ENCODE assay signal across 1 cellular context in the genomic region with DNA sequence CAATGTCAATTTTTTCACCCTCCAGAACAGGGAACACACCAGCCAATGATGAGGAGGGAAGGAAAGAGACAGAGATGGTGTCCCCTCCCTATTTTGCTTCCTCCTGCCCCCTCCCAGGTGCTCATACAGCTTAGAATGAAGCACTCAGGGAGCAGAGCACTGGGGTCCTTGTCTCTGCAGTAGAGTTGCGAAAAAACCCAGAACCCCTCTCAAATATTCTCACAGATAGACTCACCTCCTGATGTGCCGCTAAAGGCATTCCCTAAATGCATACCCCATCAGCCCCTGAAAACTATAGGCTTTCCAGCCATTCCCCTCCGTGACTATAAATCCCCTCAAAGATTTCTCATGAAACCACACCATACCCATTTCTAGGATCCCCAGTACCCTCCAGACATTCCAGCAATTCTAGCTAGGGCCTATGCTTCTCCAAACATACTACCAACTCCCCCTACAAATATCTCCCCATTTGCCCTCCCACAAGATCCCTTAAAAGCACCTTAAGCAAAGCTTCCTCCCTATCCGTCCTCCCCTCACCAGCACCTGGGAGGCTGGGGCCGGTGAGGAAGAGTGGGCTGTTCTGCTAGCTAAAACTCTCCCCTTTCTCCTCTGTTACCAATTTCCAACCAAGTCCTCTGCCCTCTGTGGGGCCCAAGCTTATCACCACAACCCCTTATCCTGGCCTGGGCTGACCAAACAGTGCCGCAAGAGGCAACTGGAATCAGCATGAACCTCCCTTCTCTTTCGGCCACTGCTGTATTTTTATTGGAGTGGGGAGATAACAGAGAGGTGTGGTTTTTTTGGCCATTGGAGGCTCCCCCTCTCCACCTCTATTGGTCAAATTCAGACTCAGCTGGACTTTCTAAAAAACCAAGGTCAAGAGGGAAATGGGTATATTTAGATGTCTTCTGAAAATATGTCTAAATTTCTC.
TF ChIP-seq lines count a peak whose summit lies in the region.

No MANE protein-coding gene starts in this region.

TF ChIP-seq in K562, 482 proteins besides CTCF, POLR2A, EP300 and RAD21 (continued from another document and continues in another):
- TF ChIP-seq HMG20B (CRISPR knock-in tag; IDR thresholded peaks at IDR 0.05) = no peak
- TF ChIP-seq, protein P1, sequence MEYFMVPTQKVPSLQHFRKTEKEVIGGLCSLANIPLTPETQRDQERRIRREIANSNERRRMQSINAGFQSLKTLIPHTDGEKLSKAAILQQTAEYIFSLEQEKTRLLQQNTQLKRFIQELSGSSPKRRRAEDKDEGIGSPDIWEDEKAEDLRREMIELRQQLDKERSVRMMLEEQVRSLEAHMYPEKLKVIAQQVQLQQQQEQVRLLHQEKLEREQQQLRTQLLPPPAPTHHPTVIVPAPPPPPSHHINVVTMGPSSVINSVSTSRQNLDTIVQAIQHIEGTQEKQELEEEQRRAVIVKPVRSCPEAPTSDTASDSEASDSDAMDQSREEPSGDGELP (CRISPR knock-in tag; IDR thresholded peaks at IDR 0.05; ENCODE audit: borderline replicate concordance) = peak; percentile 64
- TF ChIP-seq ARNT (IDR thresholded peaks at IDR 0.05) = no peak
- peak in 1 of 2 experiments; percentile 43; a peak in 1 of 4 replicates for TF ChIP-seq RCOR1 (IDR thresholded peaks at IDR 0.05; ENCODE audit: borderline replicate concordance in 1 of 2, low read depth in 2 of 2, low read length in 2 of 2)
- TF ChIP-seq ZNF699 (CRISPR knock-in tag; IDR thresholded peaks at IDR 0.05; ENCODE audit: insufficient replicate concordance) = no peak
- 0 out of 2 replicates have a peak, but pooled peaks have one; percentile 19 for TF ChIP-seq KLF16 (IDR thresholded peaks at IDR 0.05)
- no peak for TF ChIP-seq NR3C1 (CRISPR knock-in tag; IDR thresholded peaks at IDR 0.05)
- no peak for TF ChIP-seq BDP1 (IDR thresholded peaks at IDR 0.05; ENCODE audit: insufficient read depth, insufficient read length)
- TF ChIP-seq TCFL5 (CRISPR knock-in tag; conservative IDR thresholded peaks at IDR 0.05) = no peak
- TF ChIP-seq ZEB2 (IDR thresholded peaks at IDR 0.05) = no peak
- no peak for TF ChIP-seq FOXA1 (IDR thresholded peaks at IDR 0.05; ENCODE audit: borderline replicate concordance)
- no peak for TF ChIP-seq SP2 (IDR thresholded peaks at IDR 0.05; ENCODE audit: extremely low read depth, low read depth, low read length, poor library complexity, severe bottlenecking)
- no peak for TF ChIP-seq FOXK2 (conservative IDR thresholded peaks at IDR 0.05 in 1 of 2, IDR thresholded peaks at IDR 0.05 in 1 of 2; ENCODE audit: low read depth in 2 of 2)
- no peak for TF ChIP-seq EWSR1 (IDR thresholded peaks at IDR 0.05; ENCODE audit: borderline replicate concordance, low read depth, partially characterized antibody)
- no peak for TF ChIP-seq FOS (IDR thresholded peaks at IDR 0.05; ENCODE audit: extremely low read depth, insufficient read length)
- no peak for TF ChIP-seq TGIF2 (CRISPR knock-in tag; IDR thresholded peaks at IDR 0.05)
- TF ChIP-seq, protein P2, sequence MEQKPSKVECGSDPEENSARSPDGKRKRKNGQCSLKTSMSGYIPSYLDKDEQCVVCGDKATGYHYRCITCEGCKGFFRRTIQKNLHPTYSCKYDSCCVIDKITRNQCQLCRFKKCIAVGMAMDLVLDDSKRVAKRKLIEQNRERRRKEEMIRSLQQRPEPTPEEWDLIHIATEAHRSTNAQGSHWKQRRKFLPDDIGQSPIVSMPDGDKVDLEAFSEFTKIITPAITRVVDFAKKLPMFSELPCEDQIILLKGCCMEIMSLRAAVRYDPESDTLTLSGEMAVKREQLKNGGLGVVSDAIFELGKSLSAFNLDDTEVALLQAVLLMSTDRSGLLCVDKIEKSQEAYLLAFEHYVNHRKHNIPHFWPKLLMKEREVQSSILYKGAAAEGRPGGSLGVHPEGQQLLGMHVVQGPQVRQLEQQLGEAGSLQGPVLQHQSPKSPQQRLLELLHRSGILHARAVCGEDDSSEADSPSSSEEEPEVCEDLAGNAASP (IDR thresholded peaks at IDR 0.05) = no peak
- TF ChIP-seq ZNF232 (CRISPR knock-in tag; IDR thresholded peaks at IDR 0.05) = no peak
- TF ChIP-seq, protein P3, sequence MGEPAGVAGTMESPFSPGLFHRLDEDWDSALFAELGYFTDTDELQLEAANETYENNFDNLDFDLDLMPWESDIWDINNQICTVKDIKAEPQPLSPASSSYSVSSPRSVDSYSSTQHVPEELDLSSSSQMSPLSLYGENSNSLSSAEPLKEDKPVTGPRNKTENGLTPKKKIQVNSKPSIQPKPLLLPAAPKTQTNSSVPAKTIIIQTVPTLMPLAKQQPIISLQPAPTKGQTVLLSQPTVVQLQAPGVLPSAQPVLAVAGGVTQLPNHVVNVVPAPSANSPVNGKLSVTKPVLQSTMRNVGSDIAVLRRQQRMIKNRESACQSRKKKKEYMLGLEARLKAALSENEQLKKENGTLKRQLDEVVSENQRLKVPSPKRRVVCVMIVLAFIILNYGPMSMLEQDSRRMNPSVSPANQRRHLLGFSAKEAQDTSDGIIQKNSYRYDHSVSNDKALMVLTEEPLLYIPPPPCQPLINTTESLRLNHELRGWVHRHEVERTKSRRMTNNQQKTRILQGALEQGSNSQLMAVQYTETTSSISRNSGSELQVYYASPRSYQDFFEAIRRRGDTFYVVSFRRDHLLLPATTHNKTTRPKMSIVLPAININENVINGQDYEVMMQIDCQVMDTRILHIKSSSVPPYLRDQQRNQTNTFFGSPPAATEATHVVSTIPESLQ (CRISPR knock-in tag; IDR thresholded peaks at IDR 0.05) = no peak
- TF ChIP-seq SNIP1 (IDR thresholded peaks at IDR 0.05; ENCODE audit: low read depth) = no peak
- TF ChIP-seq, protein P4, sequence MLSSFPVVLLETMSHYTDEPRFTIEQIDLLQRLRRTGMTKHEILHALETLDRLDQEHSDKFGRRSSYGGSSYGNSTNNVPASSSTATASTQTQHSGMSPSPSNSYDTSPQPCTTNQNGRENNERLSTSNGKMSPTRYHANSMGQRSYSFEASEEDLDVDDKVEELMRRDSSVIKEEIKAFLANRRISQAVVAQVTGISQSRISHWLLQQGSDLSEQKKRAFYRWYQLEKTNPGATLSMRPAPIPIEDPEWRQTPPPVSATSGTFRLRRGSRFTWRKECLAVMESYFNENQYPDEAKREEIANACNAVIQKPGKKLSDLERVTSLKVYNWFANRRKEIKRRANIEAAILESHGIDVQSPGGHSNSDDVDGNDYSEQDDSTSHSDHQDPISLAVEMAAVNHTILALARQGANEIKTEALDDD (IDR thresholded peaks at IDR 0.05) = peak; percentile 74
- TF ChIP-seq, protein P5, sequence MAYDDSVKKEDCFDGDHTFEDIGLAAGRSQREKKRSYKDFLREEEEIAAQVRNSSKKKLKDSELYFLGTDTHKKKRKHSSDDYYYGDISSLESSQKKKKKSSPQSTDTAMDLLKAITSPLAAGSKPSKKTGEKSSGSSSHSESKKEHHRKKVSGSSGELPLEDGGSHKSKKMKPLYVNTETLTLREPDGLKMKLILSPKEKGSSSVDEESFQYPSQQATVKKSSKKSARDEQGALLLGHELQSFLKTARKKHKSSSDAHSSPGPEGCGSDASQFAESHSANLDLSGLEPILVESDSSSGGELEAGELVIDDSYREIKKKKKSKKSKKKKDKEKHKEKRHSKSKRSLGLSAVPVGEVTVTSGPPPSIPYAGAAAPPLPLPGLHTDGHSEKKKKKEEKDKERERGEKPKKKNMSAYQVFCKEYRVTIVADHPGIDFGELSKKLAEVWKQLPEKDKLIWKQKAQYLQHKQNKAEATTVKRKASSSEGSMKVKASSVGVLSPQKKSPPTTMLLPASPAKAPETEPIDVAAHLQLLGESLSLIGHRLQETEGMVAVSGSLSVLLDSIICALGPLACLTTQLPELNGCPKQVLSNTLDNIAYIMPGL (CRISPR knock-in tag; IDR thresholded peaks at IDR 0.05) = no peak
- peak; percentile 60; the same call in 1 of the 2 replicates for TF ChIP-seq CEBPG (CRISPR knock-in tag; IDR thresholded peaks at IDR 0.05)
- no peak for TF ChIP-seq CEBPG (tag; conservative IDR thresholded peaks at IDR 0.05 in 1 of 2, IDR thresholded peaks at IDR 0.05 in 1 of 2)
- no peak for TF ChIP-seq CEBPB (tag; IDR thresholded peaks at IDR 0.05)
- TF ChIP-seq CBFB (CRISPR knock-in tag; IDR thresholded peaks at IDR 0.05) = no peak
- no peak for TF ChIP-seq ZNF766 (CRISPR knock-in tag; conservative IDR thresholded peaks at IDR 0.05)
- no peak for TF ChIP-seq POLR3G (IDR thresholded peaks at IDR 0.05; ENCODE audit: extremely low read depth, insufficient read length, insufficient replicate concordance)
- no peak for TF ChIP-seq RBBP5 (IDR thresholded peaks at IDR 0.05; ENCODE audit: borderline replicate concordance, insufficient read depth, low read length, poor library complexity, severe bottlenecking)
- TF ChIP-seq IRF2 (CRISPR knock-in tag; IDR thresholded peaks at IDR 0.05) = no peak
- TF ChIP-seq KLF1 (tag; IDR thresholded peaks at IDR 0.05) = no peak
- TF ChIP-seq ZFX (CRISPR knock-in tag; IDR thresholded peaks at IDR 0.05) = no peak
- TF ChIP-seq, protein P6, sequence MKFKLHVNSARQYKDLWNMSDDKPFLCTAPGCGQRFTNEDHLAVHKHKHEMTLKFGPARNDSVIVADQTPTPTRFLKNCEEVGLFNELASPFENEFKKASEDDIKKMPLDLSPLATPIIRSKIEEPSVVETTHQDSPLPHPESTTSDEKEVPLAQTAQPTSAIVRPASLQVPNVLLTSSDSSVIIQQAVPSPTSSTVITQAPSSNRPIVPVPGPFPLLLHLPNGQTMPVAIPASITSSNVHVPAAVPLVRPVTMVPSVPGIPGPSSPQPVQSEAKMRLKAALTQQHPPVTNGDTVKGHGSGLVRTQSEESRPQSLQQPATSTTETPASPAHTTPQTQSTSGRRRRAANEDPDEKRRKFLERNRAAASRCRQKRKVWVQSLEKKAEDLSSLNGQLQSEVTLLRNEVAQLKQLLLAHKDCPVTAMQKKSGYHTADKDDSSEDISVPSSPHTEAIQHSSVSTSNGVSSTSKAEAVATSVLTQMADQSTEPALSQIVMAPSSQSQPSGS (CRISPR knock-in tag; IDR thresholded peaks at IDR 0.05) = no peak
- TF ChIP-seq NCOR1 (IDR thresholded peaks at IDR 0.05) = no peak
- no peak for TF ChIP-seq PHB (CRISPR knock-in tag; IDR thresholded peaks at IDR 0.05)
- TF ChIP-seq ZNF324 (CRISPR knock-in tag; IDR thresholded peaks at IDR 0.05) = no peak
- TF ChIP-seq, protein P7, sequence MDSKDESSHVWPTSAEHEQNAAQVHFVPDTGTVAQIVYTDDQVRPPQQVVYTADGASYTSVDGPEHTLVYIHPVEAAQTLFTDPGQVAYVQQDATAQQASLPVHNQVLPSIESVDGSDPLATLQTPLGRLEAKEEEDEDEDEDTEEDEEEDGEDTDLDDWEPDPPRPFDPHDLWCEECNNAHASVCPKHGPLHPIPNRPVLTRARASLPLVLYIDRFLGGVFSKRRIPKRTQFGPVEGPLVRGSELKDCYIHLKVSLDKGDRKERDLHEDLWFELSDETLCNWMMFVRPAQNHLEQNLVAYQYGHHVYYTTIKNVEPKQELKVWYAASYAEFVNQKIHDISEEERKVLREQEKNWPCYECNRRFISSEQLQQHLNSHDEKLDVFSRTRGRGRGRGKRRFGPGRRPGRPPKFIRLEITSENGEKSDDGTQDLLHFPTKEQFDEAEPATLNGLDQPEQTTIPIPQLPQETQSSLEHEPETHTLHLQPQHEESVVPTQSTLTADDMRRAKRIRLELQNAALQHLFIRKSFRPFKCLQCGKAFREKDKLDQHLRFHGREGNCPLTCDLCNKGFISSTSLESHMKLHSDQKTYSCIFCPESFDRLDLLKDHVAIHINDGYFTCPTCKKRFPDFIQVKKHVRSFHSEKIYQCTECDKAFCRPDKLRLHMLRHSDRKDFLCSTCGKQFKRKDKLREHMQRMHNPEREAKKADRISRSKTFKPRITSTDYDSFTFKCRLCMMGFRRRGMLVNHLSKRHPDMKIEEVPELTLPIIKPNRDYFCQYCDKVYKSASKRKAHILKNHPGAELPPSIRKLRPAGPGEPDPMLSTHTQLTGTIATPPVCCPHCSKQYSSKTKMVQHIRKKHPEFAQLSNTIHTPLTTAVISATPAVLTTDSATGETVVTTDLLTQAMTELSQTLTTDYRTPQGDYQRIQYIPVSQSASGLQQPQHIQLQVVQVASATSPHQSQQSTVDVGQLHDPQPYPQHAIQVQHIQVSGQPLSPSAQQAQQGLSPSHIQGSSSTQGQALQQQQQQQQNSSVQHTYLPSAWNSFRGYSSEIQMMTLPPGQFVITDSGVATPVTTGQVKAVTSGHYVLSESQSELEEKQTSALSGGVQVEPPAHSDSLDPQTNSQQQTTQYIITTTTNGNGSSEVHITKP (IDR thresholded peaks at IDR 0.05; ENCODE audit: partially characterized antibody) = no peak
- TF ChIP-seq, protein P8, sequence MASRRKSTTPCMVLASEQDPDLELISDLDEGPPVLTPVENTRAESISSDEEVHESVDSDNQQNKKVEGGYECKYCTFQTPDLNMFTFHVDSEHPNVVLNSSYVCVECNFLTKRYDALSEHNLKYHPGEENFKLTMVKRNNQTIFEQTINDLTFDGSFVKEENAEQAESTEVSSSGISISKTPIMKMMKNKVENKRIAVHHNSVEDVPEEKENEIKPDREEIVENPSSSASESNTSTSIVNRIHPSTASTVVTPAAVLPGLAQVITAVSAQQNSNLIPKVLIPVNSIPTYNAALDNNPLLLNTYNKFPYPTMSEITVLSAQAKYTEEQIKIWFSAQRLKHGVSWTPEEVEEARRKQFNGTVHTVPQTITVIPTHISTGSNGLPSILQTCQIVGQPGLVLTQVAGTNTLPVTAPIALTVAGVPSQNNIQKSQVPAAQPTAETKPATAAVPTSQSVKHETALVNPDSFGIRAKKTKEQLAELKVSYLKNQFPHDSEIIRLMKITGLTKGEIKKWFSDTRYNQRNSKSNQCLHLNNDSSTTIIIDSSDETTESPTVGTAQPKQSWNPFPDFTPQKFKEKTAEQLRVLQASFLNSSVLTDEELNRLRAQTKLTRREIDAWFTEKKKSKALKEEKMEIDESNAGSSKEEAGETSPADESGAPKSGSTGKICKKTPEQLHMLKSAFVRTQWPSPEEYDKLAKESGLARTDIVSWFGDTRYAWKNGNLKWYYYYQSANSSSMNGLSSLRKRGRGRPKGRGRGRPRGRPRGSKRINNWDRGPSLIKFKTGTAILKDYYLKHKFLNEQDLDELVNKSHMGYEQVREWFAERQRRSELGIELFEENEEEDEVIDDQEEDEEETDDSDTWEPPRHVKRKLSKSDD (conservative IDR thresholded peaks at IDR 0.05; ENCODE audit: low read length) = no peak
- no peak for TF ChIP-seq BRCA1 (IDR thresholded peaks at IDR 0.05)
- no peak for TF ChIP-seq BRCA1 (CRISPR knock-in tag; IDR thresholded peaks at IDR 0.05)
- TF ChIP-seq RFX5 (IDR thresholded peaks at IDR 0.05; ENCODE audit: low read depth, low read length) = no peak
- TF ChIP-seq ELF4 (CRISPR knock-in tag; IDR thresholded peaks at IDR 0.05) = peak; percentile 69; the same call in 1 of the 2 replicates
- no peak for TF ChIP-seq MAFK (IDR thresholded peaks at IDR 0.05; ENCODE audit: low read length)
- no peak for TF ChIP-seq HNRNPL (IDR thresholded peaks at IDR 0.05; ENCODE audit: low read depth, low read length)
- no peak for TF ChIP-seq SETDB1 (IDR thresholded peaks at IDR 0.05; ENCODE audit: low read length)
- TF ChIP-seq SLC30A9 (CRISPR knock-in tag; IDR thresholded peaks at IDR 0.05) = no peak
- no peak for TF ChIP-seq EZH2 (IDR thresholded peaks at IDR 0.05; ENCODE audit: borderline replicate concordance, low read depth, low read length)
- TF ChIP-seq KLF10 (CRISPR knock-in tag; IDR thresholded peaks at IDR 0.05) = no peak
